Comparison of ENCODE assay signal across 16 cellular contexts in the genomic region with DNA sequence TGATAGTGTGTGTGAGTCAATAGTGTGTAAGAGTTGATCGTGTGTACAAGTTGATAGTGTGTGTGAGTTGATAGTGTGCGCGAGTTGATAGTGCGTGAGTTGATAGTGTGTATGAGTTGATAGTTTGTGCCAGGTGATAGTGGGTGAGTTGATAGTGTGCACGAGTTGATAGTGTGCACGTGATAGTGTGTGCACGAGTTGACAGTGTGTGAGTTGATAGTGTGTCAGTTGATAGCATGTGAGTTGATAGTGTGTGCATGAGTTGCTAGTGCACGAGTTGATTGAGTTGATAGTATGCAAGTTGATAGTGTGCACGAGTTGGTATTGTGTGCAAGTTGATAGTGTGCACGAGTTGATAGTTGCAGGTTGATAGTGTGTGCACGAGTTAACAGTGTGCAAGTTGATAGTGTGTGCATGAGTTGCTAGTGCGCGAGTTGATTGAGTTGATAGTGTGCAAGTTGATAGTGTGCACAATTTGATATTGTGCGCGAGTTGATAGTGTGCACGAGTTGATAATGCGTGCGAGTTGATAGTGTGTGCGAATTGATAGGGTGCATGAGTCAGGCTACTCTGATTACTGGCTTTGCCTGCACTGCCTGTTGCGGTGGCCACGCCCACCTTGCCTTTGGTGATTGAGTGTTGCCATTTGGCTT. TPM values are rescaled to one million over a fixed set of nuclear protein-coding genes. Genes with fewer than 3 reads are reported as not detected.
DNase-seq lines count a peak whose midpoint lies in the region; ATAC-seq, FAIRE-seq and TF ChIP-seq lines count a peak whose summit lies in the region.
"Had no signal": no experiment of that assay in that cellular context is flagged by ENCODE, and none has a peak within 500 bp of the region (broad histone marks: within the 10 kb centered on the region; RNA-seq: fewer than 3 reads in every experiment).

No MANE protein-coding gene starts in this region.

- H3K4ac ChIP-seq in trophoblast cell (ENCODE audit: low read depth, low read length) = no peak overlapping the region

- intact Hi-C loops in cardiac septum (cut with DNase I) = no loop called here
- intact Hi-C loops in heart right ventricle (cut with DNase I) = loop anchor here in 4 of 10 donors (5.0 to 10.0 kb wide), 4 partner anchors 62 to 398 kb away; a partner anchor contains a TSS
- intact Hi-C loops in GM12878 (cut with micrococcal nuclease; ENCODE audit: unreplicated experiment) = loop anchor here (10.0 kb wide), 2 partner anchors 168 to 398 kb away; no protein-coding TSS in a partner anchor
- intact Hi-C loops in esophagus muscularis mucosa (cut with DNase I) = no loop called here

- H3K79me2 ChIP-seq in GM12878 (ENCODE audit: control insufficient read depth, insufficient read depth, low read length) (no peaks in the 10 kb centered on the region), trophoblast cell (ENCODE audit: control insufficient read depth, insufficient read depth, low read length, poor library complexity) (no peaks in the 10 kb centered on the region)

- H4K12ac ChIP-seq in trophoblast cell (ENCODE audit: low read depth, low read length) = no peak overlapping the region

- no peaks in the 10 kb centered on the region for H4K20me1 ChIP-seq in GM12878 (ENCODE audit: control insufficient read depth, insufficient read depth)
- H4K20me1 ChIP-seq: BLaER1 had no signal

- no peaks in the 10 kb centered on the region for H3K36me3 ChIP-seq in heart right ventricle
- no peaks in the 10 kb centered on the region for H3K36me3 ChIP-seq in GM12878 (ENCODE audit: control insufficient read depth in 2 of 2, insufficient read depth in 2 of 2, low read length in 1 of 2)
- no peaks in the 10 kb centered on the region for H3K36me3 ChIP-seq in trophoblast cell (ENCODE audit: control insufficient read depth in 1 of 2, insufficient read depth in 2 of 2, low read length in 2 of 2)
- H3K36me3 ChIP-seq in esophagus muscularis mucosa = no peaks in the 10 kb centered on the region
- H3K36me3 ChIP-seq: BLaER1 had no signal

- DNase-seq in cardiac septum (ENCODE audit: low spot score) = peak; percentile 36
- no peak for DNase-seq in heart right ventricle
- no peak for DNase-seq in GM12878 (ENCODE audit: low read depth, low spot score)
- DNase-seq in trophoblast cell = no peak
- no peak for DNase-seq in esophagus muscularis mucosa (ENCODE audit: extremely low spot score)
- DNase-seq in stimulated activated CD8-positive, alpha-beta memory T cell treated with anti-CD3 and anti-CD28 coated beads, Interleukin-4, amount 100 ng/mL, for 48 hours = no peak
- DNase-seq in erythroblast (lab: John Stamatoyannopoulos, UW) = no peak
- DNase-seq: 8988T; AML-193; CD8-positive, alpha-beta memory T cell; DMS53; GF-D8; KBM-7 had no signal

- SMC1A ChIA-PET in GM12878 (lab: Charles Lee; ENCODE audit: uncharacterized antibody, unreplicated experiment) = no interaction called here

- H2AK5ac ChIP-seq in trophoblast cell (ENCODE audit: low read length) = no peak overlapping the region

- RAD21 ChIA-PET in GM12878 (lab: Charles Lee; ENCODE audit: unreplicated experiment) = no interaction called here

- ATAC-seq in heart right ventricle = no peak
- ATAC-seq in GM12878 = no peak
- ATAC-seq: HCT116 had no signal

- no peak overlapping the region for H2BK5ac ChIP-seq in trophoblast cell (ENCODE audit: low read depth, low read length, poor library complexity)

- TF ChIP-seq CTCF in heart right ventricle (IDR thresholded peaks at IDR 0.05) (no peak), GM12878 (IDR thresholded peaks at IDR 0.05 in 2 of 3, conservative IDR thresholded peaks at IDR 0.05 in 1 of 3; ENCODE audit: control insufficient read depth in 2 of 3, extremely low read depth in 1 of 3, insufficient read depth in 1 of 3, low read depth in 3 of 3, low read length in 3 of 3) (no peak), esophagus muscularis mucosa (IDR thresholded peaks at IDR 0.05) (no peak)

- H3K79me1 ChIP-seq in trophoblast cell (ENCODE audit: low read length) = no peaks in the 10 kb centered on the region

- H2AFZ ChIP-seq in GM12878 (ENCODE audit: control insufficient read depth, low read depth, low read length) (no peak overlapping the region), trophoblast cell (ENCODE audit: insufficient read depth, low read length, poor library complexity) (no peak overlapping the region)

- no peaks in the 10 kb centered on the region for H3K9me3 ChIP-seq in heart right ventricle
- no peaks in the 10 kb centered on the region for H3K9me3 ChIP-seq in GM12878 (replicated peaks; ENCODE audit: control insufficient read depth, insufficient read depth, low read length)
- H3K9me3 ChIP-seq in trophoblast cell (ENCODE audit: insufficient read depth, low read depth, low read length) = peaks cover 2% of the 10 kb centered on the region
- H3K9me3 ChIP-seq in esophagus muscularis mucosa = no peaks in the 10 kb centered on the region
- H3K9me3 ChIP-seq: BLaER1 had no signal

- H3K4me3 ChIP-seq in heart right ventricle (no peak overlapping the region), GM12878 (no peak overlapping the region), trophoblast cell (ENCODE audit: low read depth, low read length) (peak overlapping the region; percentile 12), esophagus muscularis mucosa (no peak overlapping the region)
- H3K4me3 ChIP-seq: BLaER1 had no signal

- FAIRE-seq in GM12878 (lab: Jason Lieb, UNC) = no peak
- FAIRE-seq: H54 had no signal

- POLR2A ChIA-PET in GM12878 (lab: Charles Lee) = no interaction called here

- no peak for TF ChIP-seq RAD21 in GM12878 (IDR thresholded peaks at IDR 0.05; ENCODE audit: insufficient read depth, low read depth, low read length)

- BruUV-seq in GM12878 (replicated peaks; lab: Mats Ljungman, UMichigan) = no TSS peak

- no peak overlapping the region for H4K91ac ChIP-seq in trophoblast cell (ENCODE audit: low read depth, low read length)

- no peak overlapping the region for H3K23ac ChIP-seq in trophoblast cell (ENCODE audit: low read length)

- H3K18ac ChIP-seq in trophoblast cell (ENCODE audit: low read length) = no peak overlapping the region

- H3K4me2 ChIP-seq in GM12878 (ENCODE audit: control insufficient read depth, insufficient read depth) (no peak overlapping the region), trophoblast cell (ENCODE audit: low read length) (no peak overlapping the region)
- H3K4me2 ChIP-seq: BLaER1 had no signal

- no peak for TF ChIP-seq POLR2A in GM12878 (IDR thresholded peaks at IDR 0.05; ENCODE audit: low read depth, low read length)
- TF ChIP-seq POLR2A in esophagus muscularis mucosa (IDR thresholded peaks at IDR 0.05; ENCODE audit: low read depth) = no peak
- no peak for TF ChIP-seq POLR2A in erythroblast (IDR thresholded peaks at IDR 0.05; ENCODE audit: low read length)

- no peaks in the 10 kb centered on the region for H3K4me1 ChIP-seq in heart right ventricle
- H3K4me1 ChIP-seq in GM12878 (ENCODE audit: control insufficient read depth, insufficient read depth, low read length) = no peaks in the 10 kb centered on the region
- peaks cover 0 to 3% of the 10 kb centered on the region in 2 experiments for H3K4me1 ChIP-seq in trophoblast cell (ENCODE audit: control insufficient read depth in 1 of 2, insufficient read depth in 2 of 2, low read length in 2 of 2)
- H3K4me1 ChIP-seq in esophagus muscularis mucosa = no peaks in the 10 kb centered on the region
- H3K4me1 ChIP-seq: BLaER1 had no signal

- no peak overlapping the region for H4K8ac ChIP-seq in trophoblast cell (ENCODE audit: low read depth, low read length)

- no peak overlapping the region for H2BK12ac ChIP-seq in trophoblast cell (ENCODE audit: low read length)

- H3K27ac ChIP-seq in heart right ventricle = no peak overlapping the region
- no peak overlapping the region for H3K27ac ChIP-seq in GM12878 (ENCODE audit: control insufficient read depth, insufficient read depth)
- H3K27ac ChIP-seq in trophoblast cell (ENCODE audit: low read depth, low read length) = no peak overlapping the region
- no peak overlapping the region for H3K27ac ChIP-seq in esophagus muscularis mucosa (replicated peaks in 1 of 4)
- H3K27ac ChIP-seq: BLaER1 had no signal

- H3K27me3 ChIP-seq in heart right ventricle = peaks cover 0 to 4% (median 0%) of the 10 kb centered on the region in 7 donors
- no peaks in the 10 kb centered on the region for H3K27me3 ChIP-seq in GM12878 (replicated peaks in 1 of 2; ENCODE audit: control insufficient read depth in 2 of 2, insufficient read depth in 2 of 2, low read length in 1 of 2)
- H3K27me3 ChIP-seq in trophoblast cell (ENCODE audit: insufficient read depth, low read length) = no peaks in the 10 kb centered on the region
- peaks cover 0 to 4% (median 0%) of the 10 kb centered on the region in 4 donors for H3K27me3 ChIP-seq in esophagus muscularis mucosa
- H3K27me3 ChIP-seq: BLaER1 had no signal

- no peak overlapping the region for H3K9ac ChIP-seq in GM12878 (ENCODE audit: control insufficient read depth, insufficient read depth, low read length)
- no peak overlapping the region for H3K9ac ChIP-seq in trophoblast cell (ENCODE audit: low read length)
- H3K9ac ChIP-seq: BLaER1 had no signal

- CTCF ChIA-PET in GM12878 (lab: Yijun Ruan, JAX) = no interaction called here

- H2BK120ac ChIP-seq in trophoblast cell (ENCODE audit: insufficient read depth, low read length, poor library complexity) = no peak overlapping the region

- in situ Hi-C loops in GM12878 (cut with MboI) = loop anchor here (10.0 kb wide), 2 partner anchors 248 to 482 kb away; no protein-coding TSS in a partner anchor

- H3K14ac ChIP-seq in trophoblast cell (ENCODE audit: low read length) = no peak overlapping the region

- WGBS in heart right ventricle, 2 donors = 87 to 92% methylated on average over 21 of the region's 21 CpGs
- 53% methylated on average over 21 of the region's 21 CpGs for WGBS in GM12878 (ENCODE audit: insufficient coverage, insufficient replicate concordance, low lambda C conversion rate, missing lambda C conversion rate)
- WGBS in trophoblast cell (ENCODE audit: extremely low coverage, insufficient coverage, insufficient read length) = 100% methylated on average over 10 of the region's 21 CpGs
- WGBS in esophagus muscularis mucosa = 93% methylated on average over 21 of the region's 21 CpGs

- TF ChIP-seq EP300 in GM12878 (IDR thresholded peaks at IDR 0.05; ENCODE audit: borderline replicate concordance in 1 of 2, control insufficient read depth in 1 of 2, low read depth in 2 of 2, low read length in 2 of 2) (no peak), esophagus muscularis mucosa (IDR thresholded peaks at IDR 0.05) (no peak)

RNA-seq across cellular contexts. Expression of a gene that starts 35.7 kb away (rescaled TPM):
- total RNA-seq in cardiac septum (not detected), heart right ventricle (not detected), GM12878 (2014; rRNA removed) (not detected in 2 replicates), GM12878 (2014; rRNA removed; fragmentation: Illumina TruSeq; extraction: Trizol) (not detected in 2 replicates), GM12878 (2021) (0.24 TPM in 1 of 2 replicates, not detected in the other), esophagus muscularis mucosa (not detected)
- polyA plus RNA-seq in heart right ventricle (not detected), GM12878 (2011; rRNA removed) (0.03 and 0.07 TPM in 2 replicates), GM12878 (2014; fragmentation: Illumina TruSeq; extraction: Trizol) (not detected in 2 replicates), GM12878 (2014; fragmentation: Nextera tagmentation; extraction: Ambion mirVana) (not detected), GM12878 (2014; rRNA removed) (not detected in 2 replicates), GM12878 (2016; fragmentation: Nextera tagmentation; extraction: Ambion mirVana) (not detected)
- not detected in 2 replicates for total RNA-seq in GM12878 (2013; cell fraction: nucleolus; rRNA removed)
- not detected for polyA plus RNA-seq in GM12878 (2011; ENCODE audit: low read depth)
- polyA plus RNA-seq in GM12878 (2011; cell fraction: cytosol; rRNA removed) = under 0.01 and 0.01 TPM in 2 replicates
- 0.01 and 0.03 TPM in 2 replicates for polyA plus RNA-seq in GM12878 (2011; cell fraction: nucleus; rRNA removed)
- polyA plus RNA-seq in GM12878 (2012) = not detected in 2 replicates
- not detected in 2 replicates for polyA minus RNA-seq in GM12878 (2011; rRNA and poly(A)+ RNA removed)
- not detected in 2 replicates for polyA minus RNA-seq in GM12878 (2011; cell fraction: cytosol; rRNA and poly(A)+ RNA removed)
- not detected in 2 replicates for polyA minus RNA-seq in GM12878 (2011; cell fraction: nucleus; rRNA and poly(A)+ RNA removed)
- under 0.01 TPM in 1 of 2 replicates, not detected in the other for polyA plus RNA-seq in trophoblast cell (2013)
- total RNA-seq: CD8-positive, alpha-beta memory T cell had no signal
- polyA plus RNA-seq: CD8-positive, alpha-beta memory T cell had no signal
